Comparison of ENCODE assay signal across 11 cellular contexts in the genomic region with DNA sequence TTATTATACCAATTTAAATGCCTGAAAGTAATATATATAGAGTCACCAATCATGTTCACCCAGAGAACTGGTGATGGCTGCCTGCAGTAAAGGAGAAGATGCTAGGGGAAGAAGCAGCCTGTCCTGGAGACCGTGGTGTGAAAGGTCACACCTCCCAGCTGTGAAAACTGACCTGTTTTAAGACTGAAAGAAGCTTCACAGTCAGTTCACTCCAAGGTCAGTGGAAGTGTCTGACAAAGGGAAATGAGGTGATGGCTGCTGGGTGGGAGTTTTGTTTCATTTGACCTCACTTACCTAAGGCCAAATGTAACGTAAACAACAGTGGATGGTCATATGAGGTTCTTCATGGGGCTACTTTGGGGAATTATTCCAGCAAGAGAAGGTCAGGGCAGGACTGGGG.
DNase-seq lines count a peak whose midpoint lies in the region; ATAC-seq and TF ChIP-seq lines count a peak whose summit lies in the region.
"Had no signal": no experiment of that assay in that cellular context is flagged by ENCODE, and none has a peak within 500 bp of the region (broad histone marks: within the 10 kb centered on the region; RNA-seq: fewer than 3 reads in every experiment).

No MANE protein-coding gene starts in this region.

- ATAC-seq in activated CD4-positive, alpha-beta T cell treated with anti-CD3 and anti-CD28 coated beads for 36 hours, result no peak
- ATAC-seq in GM21717 (IDR thresholded peaks at IDR 0.05; ENCODE audit: unreplicated experiment) (peak; percentile 83), HG03354 (IDR thresholded peaks at IDR 0.05; ENCODE audit: poor library complexity, severe bottlenecking, unreplicated experiment) (peak; percentile 82), natural killer cell (peak; percentile 83 to 93 (median 91)), upper lobe of left lung (ENCODE audit: low FRiP score in 2 of 2) (no peak)

- H3K36me3 Mint-ChIP-seq in activated CD4-positive, alpha-beta T cell treated with anti-CD3 and anti-CD28 coated beads for 36 hours (ENCODE audit: low read depth), result peaks cover 7% of the 10 kb centered on the region
- H3K36me3 Mint-ChIP-seq in natural killer cell, result no peaks in the 10 kb centered on the region

- H3K36me3 ChIP-seq in HAP-1 (replicated peaks), result no peaks in the 10 kb centered on the region
- no peaks in the 10 kb centered on the region for H3K36me3 ChIP-seq in upper lobe of left lung

- TF ChIP-seq CTCF in natural killer cell (IDR thresholded peaks at IDR 0.05) (no peak), upper lobe of left lung (IDR thresholded peaks at IDR 0.05) (no peak)

- H3K4me1 Mint-ChIP-seq in activated CD4-positive, alpha-beta T cell treated with anti-CD3 and anti-CD28 coated beads for 36 hours, result peaks cover 75% of the 10 kb centered on the region
- H3K4me1 Mint-ChIP-seq in natural killer cell, result peaks cover 60 to 62% of the 10 kb centered on the region in 2 donors

- DNase-seq in activated CD4-positive, alpha-beta T cell treated with anti-CD3 and anti-CD28 coated beads for 36 hours, result no peak
- DNase-seq in activated CD4-positive, alpha-beta T cell treated with anti-CD3 and anti-CD28 coated beads, Interleukin-2, amount 50 U/mL, for 4 hours, result no peak
- DNase-seq in natural killer cell (peak; percentile 39), GF-D8 (lab: John Stamatoyannopoulos, UW) (no peak), HAP-1 (ENCODE audit: low spot score in 2 of 2) (no peak), upper lobe of left lung (no peak)
- DNase-seq: activated effector memory CD4-positive, alpha-beta T cell treated with anti-CD3 and anti-CD28 coated beads, Interleukin-2, amount 50 U/mL, for 16 hours; HCEC 1CT had no signal

- H3K4me1 ChIP-seq in HAP-1, result no peaks in the 10 kb centered on the region
- peaks cover 0 to 8% (median 6%) of the 10 kb centered on the region in 4 donors for H3K4me1 ChIP-seq in upper lobe of left lung

- no peak overlapping the region for H3K27ac ChIP-seq in upper lobe of left lung
- H3K27ac ChIP-seq: 22Rv1 had no signal

- intact Hi-C loops in activated CD4-positive, alpha-beta T cell treated with anti-CD3 and anti-CD28 coated beads for 36 hours (cut with DNase I, micrococcal nuclease), result no loop called here
- intact Hi-C loops in natural killer cell (cut with micrococcal nuclease), result no loop called here

- no peak overlapping the region for H3K4me3 ChIP-seq in HAP-1
- no peak overlapping the region for H3K4me3 ChIP-seq in upper lobe of left lung

- POLR2A ChIA-PET in activated CD4-positive, alpha-beta T cell treated with anti-CD3 and anti-CD28 coated beads for 36 hours (lab: Charles Lee), result no interaction called here

- H3K27me3 ChIP-seq in HAP-1 (ENCODE audit: low read depth) (no peaks in the 10 kb centered on the region), upper lobe of left lung (no peaks in the 10 kb centered on the region)

- 77 to 85% methylated on average over 2 of the region's 2 CpGs for WGBS in upper lobe of left lung, 2 donors

- peak overlapping the region; percentile 1 for H3K27ac Mint-ChIP-seq in activated CD4-positive, alpha-beta T cell treated with anti-CD3 and anti-CD28 coated beads for 36 hours
- peak overlapping the region; percentile 91 to 94 for H3K27ac Mint-ChIP-seq in natural killer cell

- no peaks in the 10 kb centered on the region for H3K27me3 Mint-ChIP-seq in activated CD4-positive, alpha-beta T cell treated with anti-CD3 and anti-CD28 coated beads for 36 hours
- no peaks in the 10 kb centered on the region for H3K27me3 Mint-ChIP-seq in natural killer cell (ENCODE audit: low read depth in 2 of 2)

- H3K9me3 ChIP-seq in HAP-1 (no peaks in the 10 kb centered on the region), upper lobe of left lung (no peaks in the 10 kb centered on the region)

- H3K4me3 Mint-ChIP-seq in activated CD4-positive, alpha-beta T cell treated with anti-CD3 and anti-CD28 coated beads for 36 hours, result no peak overlapping the region
- peak overlapping the region; percentile 59 for H3K4me3 Mint-ChIP-seq in natural killer cell

- CTCF ChIA-PET in activated CD4-positive, alpha-beta T cell treated with anti-CD3 and anti-CD28 coated beads for 36 hours (lab: Charles Lee), result interaction anchor here (1.2 kb wide), 1 partner anchor 15 kb away, joined by 3 read pairs; no protein-coding TSS in a partner anchor

- H3K9me3 Mint-ChIP-seq in activated CD4-positive, alpha-beta T cell treated with anti-CD3 and anti-CD28 coated beads for 36 hours (ENCODE audit: low read depth), result peaks cover 6% of the 10 kb centered on the region
- peaks cover 3 to 9% of the 10 kb centered on the region in 2 donors for H3K9me3 Mint-ChIP-seq in natural killer cell

- no peak for TF ChIP-seq POLR2A in upper lobe of left lung (IDR thresholded peaks at IDR 0.05)

- no peak for TF ChIP-seq EP300 in upper lobe of left lung (IDR thresholded peaks at IDR 0.05)

- in situ Hi-C loops in HAP-1 (cut with MboI; ENCODE audit: low sequenced_read_pairs), result no loop called here

Comparison
In these comparisons a context has a peak if more than half of its experiments do, and no peak if none do; other contexts are left out.
1. ATAC-seq: peak in GM21717 (single experiment), HG03354 (single experiment) and natural killer cell (3 of 3); none in activated CD4-positive, alpha-beta T cell treated with anti-CD3 and anti-CD28 coated beads for 36 hours (single experiment) and upper lobe of left lung (0 of 2).